1 cellular context compared by ENCODE assay signal in the genomic region with DNA sequence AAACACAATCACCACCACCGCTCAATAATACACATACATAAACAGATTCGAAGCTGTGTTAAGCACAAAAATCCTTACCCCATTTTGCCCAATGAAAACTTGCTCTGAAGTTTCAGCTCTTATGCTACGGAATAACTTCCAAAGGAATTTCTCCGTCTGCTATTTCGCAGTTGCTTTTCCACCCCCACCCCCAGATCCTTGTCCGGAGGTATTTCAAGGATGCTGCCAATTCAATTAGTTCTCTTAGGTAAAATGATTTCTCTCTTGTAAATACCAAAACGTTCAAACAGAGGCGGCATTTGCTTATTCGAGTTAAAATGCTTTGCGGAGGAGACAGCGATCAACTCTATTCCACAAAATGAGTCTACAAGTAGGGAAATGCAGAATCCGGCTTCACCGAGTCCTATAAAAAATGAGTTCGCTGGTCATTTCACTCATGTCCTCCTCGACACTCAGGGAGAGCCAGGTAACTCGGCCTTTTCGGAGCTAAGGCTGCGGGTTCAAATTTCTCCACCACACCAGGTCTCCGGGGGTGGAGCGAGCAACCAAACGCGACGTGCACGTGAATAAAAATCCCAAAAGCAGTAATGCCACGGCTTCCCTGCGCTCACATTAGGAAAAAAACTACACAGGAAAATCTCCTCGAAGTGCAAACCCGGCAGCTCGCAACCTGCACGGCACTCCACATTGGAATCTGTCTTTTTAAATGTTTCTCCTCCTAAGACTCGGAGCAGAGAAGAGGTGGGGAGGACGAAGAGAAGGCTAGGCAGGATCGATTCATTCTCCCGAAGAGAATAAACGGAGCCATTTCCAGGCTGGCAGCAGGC.
A peak's percentile ranks its signal among the peaks of the same experiment; 100 is the strongest.
TF ChIP-seq lines count a peak whose summit lies in the region.

No MANE protein-coding gene starts in this region.

TF ChIP-seq in K562, 482 proteins besides CTCF, POLR2A, EP300 and RAD21 (continued from another document and continues in another):
- TF ChIP-seq FOXO4 (CRISPR knock-in tag; IDR thresholded peaks at IDR 0.05) (no peak), ZKSCAN1 (IDR thresholded peaks at IDR 0.05; ENCODE audit: low read depth, low read length) (no peak), LCOR (CRISPR knock-in tag; IDR thresholded peaks at IDR 0.05) (no peak), PHB (CRISPR knock-in tag; IDR thresholded peaks at IDR 0.05) (no peak), ZNF445 (CRISPR knock-in tag; IDR thresholded peaks at IDR 0.05; ENCODE audit: low read depth) (no peak), RB1 (IDR thresholded peaks at IDR 0.05; ENCODE audit: low read depth) (no peak), SIN3B (IDR thresholded peaks at IDR 0.05; ENCODE audit: low read depth) (no peak), FOSL1 (tag; conservative IDR thresholded peaks at IDR 0.05) (no peak), STAG1 (CRISPR knock-in tag; IDR thresholded peaks at IDR 0.05; ENCODE audit: borderline replicate concordance) (no peak), RFX5 (IDR thresholded peaks at IDR 0.05; ENCODE audit: low read depth, low read length) (no peak), ZNF239 (CRISPR knock-in tag; IDR thresholded peaks at IDR 0.05) (no peak), TEAD2 (tag; IDR thresholded peaks at IDR 0.05) (no peak), ZNF384 (IDR thresholded peaks at IDR 0.05; ENCODE audit: low read depth, low read length) (no peak), ZNF57 (CRISPR knock-in tag; IDR thresholded peaks at IDR 0.05) (no peak), FOXJ2 (tag; IDR thresholded peaks at IDR 0.05) (peak; percentile 35; the same call in 1 of the 2 replicates), HDAC8 (tag; IDR thresholded peaks at IDR 0.05) (no peak), ZNF395 (CRISPR knock-in tag; IDR thresholded peaks at IDR 0.05) (0 out of 2 replicates have a peak, but pooled peaks have one; percentile 8), ESRRB (CRISPR knock-in tag; IDR thresholded peaks at IDR 0.05; ENCODE audit: borderline replicate concordance) (no peak), HOMEZ (CRISPR knock-in tag; IDR thresholded peaks at IDR 0.05) (no peak), NKRF (IDR thresholded peaks at IDR 0.05; ENCODE audit: borderline replicate concordance) (no peak), CTBP1 (IDR thresholded peaks at IDR 0.05; ENCODE audit: borderline replicate concordance) (no peak), FOXA1 (IDR thresholded peaks at IDR 0.05; ENCODE audit: borderline replicate concordance) (no peak), GATAD2A (IDR thresholded peaks at IDR 0.05) (no peak), TCF7L2 (IDR thresholded peaks at IDR 0.05; ENCODE audit: low read depth, low read length) (no peak), POLR2AphosphoS2 (IDR thresholded peaks at IDR 0.05; ENCODE audit: low read length) (no peak), SIRT6 (IDR thresholded peaks at IDR 0.05; ENCODE audit: low read depth, low read length) (no peak), FOXK1 (CRISPR knock-in tag; IDR thresholded peaks at IDR 0.05; ENCODE audit: borderline replicate concordance) (no peak), ID3 (CRISPR knock-in tag; IDR thresholded peaks at IDR 0.05) (no peak), ID3 (tag; IDR thresholded peaks at IDR 0.05) (0 out of 2 replicates have a peak, but pooled peaks have one; percentile 13), RBM34 (IDR thresholded peaks at IDR 0.05; ENCODE audit: borderline replicate concordance, insufficient read depth, low read length) (no peak), NCOA4 (IDR thresholded peaks at IDR 0.05; ENCODE audit: partially characterized antibody) (no peak), BCOR (IDR thresholded peaks at IDR 0.05) (peak; percentile 74), FOS (IDR thresholded peaks at IDR 0.05; ENCODE audit: extremely low read depth, insufficient read length) (no peak), ZC3H8 (IDR thresholded peaks at IDR 0.05) (no peak), U2AF2 (optimal IDR thresholded peaks at IDR 0.05; ENCODE audit: low read depth, low read length) (no peak), SMAD3 (CRISPR knock-in tag; conservative IDR thresholded peaks at IDR 0.05) (no peak), ZFPM2 (CRISPR knock-in tag; IDR thresholded peaks at IDR 0.05) (no peak), SUPT5H (IDR thresholded peaks at IDR 0.05) (no peak), RBM17 (IDR thresholded peaks at IDR 0.05; ENCODE audit: borderline replicate concordance, low read depth, low read length) (no peak), DIDO1 (tag; IDR thresholded peaks at IDR 0.05; ENCODE audit: low read depth) (no peak), TARDBP (IDR thresholded peaks at IDR 0.05) (no peak), NR2F6 (CRISPR knock-in tag; IDR thresholded peaks at IDR 0.05) (no peak)
- TF ChIP-seq, protein P1, sequence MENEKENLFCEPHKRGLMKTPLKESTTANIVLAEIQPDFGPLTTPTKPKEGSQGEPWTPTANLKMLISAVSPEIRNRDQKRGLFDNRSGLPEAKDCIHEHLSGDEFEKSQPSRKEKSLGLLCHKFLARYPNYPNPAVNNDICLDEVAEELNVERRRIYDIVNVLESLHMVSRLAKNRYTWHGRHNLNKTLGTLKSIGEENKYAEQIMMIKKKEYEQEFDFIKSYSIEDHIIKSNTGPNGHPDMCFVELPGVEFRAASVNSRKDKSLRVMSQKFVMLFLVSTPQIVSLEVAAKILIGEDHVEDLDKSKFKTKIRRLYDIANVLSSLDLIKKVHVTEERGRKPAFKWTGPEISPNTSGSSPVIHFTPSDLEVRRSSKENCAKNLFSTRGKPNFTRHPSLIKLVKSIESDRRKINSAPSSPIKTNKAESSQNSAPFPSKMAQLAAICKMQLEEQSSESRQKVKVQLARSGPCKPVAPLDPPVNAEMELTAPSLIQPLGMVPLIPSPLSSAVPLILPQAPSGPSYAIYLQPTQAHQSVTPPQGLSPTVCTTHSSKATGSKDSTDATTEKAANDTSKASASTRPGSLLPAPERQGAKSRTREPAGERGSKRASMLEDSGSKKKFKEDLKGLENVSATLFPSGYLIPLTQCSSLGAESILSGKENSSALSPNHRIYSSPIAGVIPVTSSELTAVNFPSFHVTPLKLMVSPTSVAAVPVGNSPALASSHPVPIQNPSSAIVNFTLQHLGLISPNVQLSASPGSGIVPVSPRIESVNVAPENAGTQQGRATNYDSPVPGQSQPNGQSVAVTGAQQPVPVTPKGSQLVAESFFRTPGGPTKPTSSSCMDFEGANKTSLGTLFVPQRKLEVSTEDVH (IDR thresholded peaks at IDR 0.05; ENCODE audit: low read depth, partially characterized antibody) = no peak
- TF ChIP-seq, protein P2, sequence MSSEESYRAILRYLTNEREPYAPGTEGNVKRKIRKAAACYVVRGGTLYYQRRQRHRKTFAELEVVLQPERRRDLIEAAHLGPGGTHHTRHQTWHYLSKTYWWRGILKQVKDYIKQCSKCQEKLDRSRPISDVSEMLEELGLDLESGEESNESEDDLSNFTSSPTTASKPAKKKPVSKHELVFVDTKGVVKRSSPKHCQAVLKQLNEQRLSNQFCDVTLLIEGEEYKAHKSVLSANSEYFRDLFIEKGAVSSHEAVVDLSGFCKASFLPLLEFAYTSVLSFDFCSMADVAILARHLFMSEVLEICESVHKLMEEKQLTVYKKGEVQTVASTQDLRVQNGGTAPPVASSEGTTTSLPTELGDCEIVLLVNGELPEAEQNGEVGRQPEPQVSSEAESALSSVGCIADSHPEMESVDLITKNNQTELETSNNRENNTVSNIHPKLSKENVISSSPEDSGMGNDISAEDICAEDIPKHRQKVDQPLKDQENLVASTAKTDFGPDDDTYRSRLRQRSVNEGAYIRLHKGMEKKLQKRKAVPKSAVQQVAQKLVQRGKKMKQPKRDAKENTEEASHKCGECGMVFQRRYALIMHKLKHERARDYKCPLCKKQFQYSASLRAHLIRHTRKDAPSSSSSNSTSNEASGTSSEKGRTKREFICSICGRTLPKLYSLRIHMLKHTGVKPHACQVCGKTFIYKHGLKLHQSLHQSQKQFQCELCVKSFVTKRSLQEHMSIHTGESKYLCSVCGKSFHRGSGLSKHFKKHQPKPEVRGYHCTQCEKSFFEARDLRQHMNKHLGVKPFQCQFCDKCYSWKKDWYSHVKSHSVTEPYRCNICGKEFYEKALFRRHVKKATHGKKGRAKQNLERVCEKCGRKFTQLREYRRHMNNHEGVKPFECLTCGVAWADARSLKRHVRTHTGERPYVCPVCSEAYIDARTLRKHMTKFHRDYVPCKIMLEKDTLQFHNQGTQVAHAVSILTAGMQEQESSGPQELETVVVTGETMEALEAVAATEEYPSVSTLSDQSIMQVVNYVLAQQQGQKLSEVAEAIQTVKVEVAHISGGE (CRISPR knock-in tag; IDR thresholded peaks at IDR 0.05) = no peak
- TF ChIP-seq, protein P3, sequence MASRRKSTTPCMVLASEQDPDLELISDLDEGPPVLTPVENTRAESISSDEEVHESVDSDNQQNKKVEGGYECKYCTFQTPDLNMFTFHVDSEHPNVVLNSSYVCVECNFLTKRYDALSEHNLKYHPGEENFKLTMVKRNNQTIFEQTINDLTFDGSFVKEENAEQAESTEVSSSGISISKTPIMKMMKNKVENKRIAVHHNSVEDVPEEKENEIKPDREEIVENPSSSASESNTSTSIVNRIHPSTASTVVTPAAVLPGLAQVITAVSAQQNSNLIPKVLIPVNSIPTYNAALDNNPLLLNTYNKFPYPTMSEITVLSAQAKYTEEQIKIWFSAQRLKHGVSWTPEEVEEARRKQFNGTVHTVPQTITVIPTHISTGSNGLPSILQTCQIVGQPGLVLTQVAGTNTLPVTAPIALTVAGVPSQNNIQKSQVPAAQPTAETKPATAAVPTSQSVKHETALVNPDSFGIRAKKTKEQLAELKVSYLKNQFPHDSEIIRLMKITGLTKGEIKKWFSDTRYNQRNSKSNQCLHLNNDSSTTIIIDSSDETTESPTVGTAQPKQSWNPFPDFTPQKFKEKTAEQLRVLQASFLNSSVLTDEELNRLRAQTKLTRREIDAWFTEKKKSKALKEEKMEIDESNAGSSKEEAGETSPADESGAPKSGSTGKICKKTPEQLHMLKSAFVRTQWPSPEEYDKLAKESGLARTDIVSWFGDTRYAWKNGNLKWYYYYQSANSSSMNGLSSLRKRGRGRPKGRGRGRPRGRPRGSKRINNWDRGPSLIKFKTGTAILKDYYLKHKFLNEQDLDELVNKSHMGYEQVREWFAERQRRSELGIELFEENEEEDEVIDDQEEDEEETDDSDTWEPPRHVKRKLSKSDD (conservative IDR thresholded peaks at IDR 0.05; ENCODE audit: low read length) = no peak
- TF ChIP-seq, protein P4, sequence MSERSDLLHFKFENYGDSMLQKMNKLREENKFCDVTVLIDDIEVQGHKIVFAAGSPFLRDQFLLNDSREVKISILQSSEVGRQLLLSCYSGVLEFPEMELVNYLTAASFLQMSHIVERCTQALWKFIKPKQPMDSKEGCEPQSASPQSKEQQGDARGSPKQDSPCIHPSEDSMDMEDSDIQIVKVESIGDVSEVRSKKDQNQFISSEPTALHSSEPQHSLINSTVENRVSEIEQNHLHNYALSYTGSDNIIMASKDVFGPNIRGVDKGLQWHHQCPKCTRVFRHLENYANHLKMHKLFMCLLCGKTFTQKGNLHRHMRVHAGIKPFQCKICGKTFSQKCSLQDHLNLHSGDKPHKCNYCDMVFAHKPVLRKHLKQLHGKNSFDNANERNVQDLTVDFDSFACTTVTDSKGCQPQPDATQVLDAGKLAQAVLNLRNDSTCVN (CRISPR knock-in tag; IDR thresholded peaks at IDR 0.05) = no peak
